10 cellular contexts compared by ENCODE assay signal in the genomic region with DNA sequence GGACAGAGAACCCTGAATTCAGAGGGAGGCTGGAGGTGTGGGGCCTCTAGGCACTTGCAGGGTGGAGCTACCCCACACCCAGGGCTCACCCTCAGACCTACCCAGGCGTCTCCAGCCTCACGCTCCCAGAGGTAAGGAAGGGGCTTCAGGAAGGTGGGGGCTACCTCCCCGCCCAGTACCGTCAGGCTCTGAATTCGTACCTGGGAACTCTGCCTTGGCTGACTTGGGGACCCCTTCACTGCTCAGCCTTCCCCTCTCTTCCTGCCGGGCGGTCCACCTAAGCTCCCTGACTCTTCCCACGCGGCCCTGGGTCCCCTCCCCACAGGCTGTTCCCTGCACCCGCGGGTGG. TPM values are rescaled to one million over a fixed set of nuclear protein-coding genes. Genes with fewer than 3 reads are reported as not detected.
DNase-seq lines count a peak whose midpoint lies in the region; ATAC-seq, FAIRE-seq and TF ChIP-seq lines count a peak whose summit lies in the region.
"Had no signal": no experiment of that assay in that cellular context is flagged by ENCODE, and none has a peak within 500 bp of the region (broad histone marks: within the 10 kb centered on the region; RNA-seq: fewer than 3 reads in every experiment).

No MANE protein-coding gene starts in this region.

- H3K14ac ChIP-seq in H1 (ENCODE audit: insufficient read length): no peak overlapping the region

- TF ChIP-seq EP300 in H1 (IDR thresholded peaks at IDR 0.05; ENCODE audit: borderline replicate concordance in 1 of 2, low read depth in 2 of 2, low read length in 2 of 2): no peak

- POLR2A ChIA-PET in A673 (lab: Charles Lee; ENCODE audit: low non-redundant PET): no interaction called here
- POLR2A ChIA-PET in H1 (lab: Charles Lee; ENCODE audit: partially characterized antibody): no interaction called here

- peak in 2 of 3 donors; percentile 11 to 12 for ATAC-seq in natural killer cell
- no peak for ATAC-seq in HG02623 (IDR thresholded peaks at IDR 0.05; ENCODE audit: unreplicated experiment)
- ATAC-seq in GM19452 (IDR thresholded peaks at IDR 0.05; ENCODE audit: unreplicated experiment): no peak

- no peak for FAIRE-seq in H1 (lab: Jason Lieb, UNC)
- FAIRE-seq: colon had no signal

- H3K9me3 Mint-ChIP-seq in IgD-negative memory B cell: peaks cover 0 to 4% (median 3%) of the 10 kb centered on the region in 3 donors
- H3K9me3 Mint-ChIP-seq in natural killer cell: no peaks in the 10 kb centered on the region

- no peaks in the 10 kb centered on the region for H3K79me2 ChIP-seq in H1 (ENCODE audit: control insufficient read depth in 1 of 2, insufficient read depth in 2 of 2, low read length in 2 of 2)

- no peak overlapping the region for H4K5ac ChIP-seq in H1 (ENCODE audit: insufficient read length, low read depth, low read length)

- no peak overlapping the region for H3K23ac ChIP-seq in H1 (ENCODE audit: insufficient read length)

- H2BK120ac ChIP-seq in H1 (replicated peaks; ENCODE audit: low read depth, low read length): no peak overlapping the region

- H3K36me3 ChIP-seq in A673 (ENCODE audit: insufficient read depth, low read length, poor library complexity, severe bottlenecking) (no peaks in the 10 kb centered on the region), H1 (ENCODE audit: control insufficient read depth in 2 of 4, insufficient read depth in 4 of 4, low read length in 3 of 4) (no peaks in the 10 kb centered on the region)
- H3K36me3 ChIP-seq: tibial artery had no signal

- peak overlapping the region; percentile 97 for H2AFZ ChIP-seq in H1 (ENCODE audit: low read length)

- H3K4me2 ChIP-seq in H1 (ENCODE audit: insufficient read depth in 1 of 2, low read depth in 2 of 2, low read length in 2 of 2): peak overlapping the region; percentile 82 to 93

- H2BK20ac ChIP-seq in H1 (ENCODE audit: low read length): no peak overlapping the region

- H4K8ac ChIP-seq in H1 (ENCODE audit: extremely low read depth, insufficient read depth, low read length): 0 out of 2 replicates have a peak overlapping the region, but pooled peaks have one; percentile 7

- TF ChIP-seq CTCF in A673 (conservative IDR thresholded peaks at IDR 0.05; ENCODE audit: low read depth, low read length): no peak; the same call in 1 of the 2 replicates
- no peak for TF ChIP-seq CTCF in H1 (IDR thresholded peaks at IDR 0.05; ENCODE audit: control extremely low read depth in 1 of 3, insufficient read depth in 1 of 3, low read depth in 1 of 3, low read length in 3 of 3)
- TF ChIP-seq CTCF in natural killer cell (IDR thresholded peaks at IDR 0.05): no peak
- TF ChIP-seq CTCF in GM10266 (IDR thresholded peaks at IDR 0.05; ENCODE audit: control insufficient read depth, insufficient read depth, low read depth, missing control alignments): no peak

- no peak overlapping the region; a peak in 1 of 7 replicates for H3K9ac ChIP-seq in H1 (replicated peaks in 1 of 4; ENCODE audit: extremely low read depth in 1 of 4, low read depth in 3 of 4, low read length in 3 of 4)

- BruUV-seq in A673 (replicated peaks; lab: Mats Ljungman, UMichigan): no TSS peak

- H2BK12ac ChIP-seq in H1 (ENCODE audit: low read depth, low read length): peak overlapping the region; percentile 5; the same call in 1 of the 2 replicates

- H3K56ac ChIP-seq in H1 (replicated peaks; ENCODE audit: insufficient read length, low read depth, low read length): no peak overlapping the region

- peaks cover 28% of the 10 kb centered on the region for H3K27me3 Mint-ChIP-seq in IgD-negative memory B cell
- H3K27me3 Mint-ChIP-seq in natural killer cell (ENCODE audit: low read depth in 2 of 2): peaks cover 43 to 47% of the 10 kb centered on the region in 2 donors

- DNase-seq in A673 (ENCODE audit: low spot score): no peak
- no peak for DNase-seq in H1 (ENCODE audit: low read depth in 1 of 2, low spot score in 2 of 2)
- DNase-seq in natural killer cell: no peak
- DNase-seq in ureter (ENCODE audit: low spot score): no peak
- DNase-seq in GM10266 (ENCODE audit: extremely low spot score): no peak

- TF ChIP-seq RAD21 in H1 (IDR thresholded peaks at IDR 0.05 in 1 of 2, conservative IDR thresholded peaks at IDR 0.05 in 1 of 2; ENCODE audit: low read depth in 2 of 2, low read length in 2 of 2): no peak

- H3K36me3 Mint-ChIP-seq in IgD-negative memory B cell: no peaks in the 10 kb centered on the region
- peaks cover 8% of the 10 kb centered on the region for H3K36me3 Mint-ChIP-seq in natural killer cell

- no peaks in the 10 kb centered on the region for H3K9me3 ChIP-seq in A673 (ENCODE audit: low read depth, low read length, poor library complexity, severe bottlenecking)
- no peaks in the 10 kb centered on the region for H3K9me3 ChIP-seq in H1 (ENCODE audit: insufficient read depth in 2 of 2, low read depth in 1 of 2, low read length in 1 of 2)
- H3K9me3 ChIP-seq: tibial artery had no signal

- CTCF ChIA-PET in A673 (lab: Charles Lee) (no interaction called here), H1 (lab: Charles Lee; ENCODE audit: partially characterized antibody) (interaction anchor here (0.6 to 1.9 kb wide), 16 partner anchors 13 to 1536 kb away, joined by 3 to 7 read pairs (median 4); no protein-coding TSS in a partner anchor)

- H3K27ac Mint-ChIP-seq in IgD-negative memory B cell: no peak overlapping the region
- H3K27ac Mint-ChIP-seq in natural killer cell: peak overlapping the region in 1 of 2 donors; percentile 73

- peaks cover 5% of the 10 kb centered on the region for H3K4me1 ChIP-seq in A673 (ENCODE audit: insufficient read depth, low read length, poor library complexity, severe bottlenecking)
- H3K4me1 ChIP-seq in H1 (replicated peaks in 1 of 4; ENCODE audit: control insufficient read depth in 3 of 4, insufficient read depth in 4 of 4, low read length in 3 of 4): peaks cover 0 to 11% (median 0%) of the 10 kb centered on the region in 4 experiments; a peak in 1 of 7 replicates

- peaks cover 7% of the 10 kb centered on the region; the same call in 1 of the 2 replicates for H3K23me2 ChIP-seq in H1 (ENCODE audit: low read depth, low read length)

- H3K27me3 ChIP-seq in A673 (replicated peaks; ENCODE audit: insufficient read depth, low read depth, low read length, poor library complexity): peaks cover 21% of the 10 kb centered on the region
- H3K27me3 ChIP-seq in H1 (replicated peaks in 1 of 4; ENCODE audit: control insufficient read depth in 3 of 4, extremely low read depth in 1 of 4, insufficient read depth in 3 of 4, low read length in 3 of 4): peaks cover 2 to 10% (median 9%) of the 10 kb centered on the region in 4 experiments

- no peak overlapping the region for H2BK5ac ChIP-seq in H1 (ENCODE audit: low read depth, low read length)

- peak overlapping the region; percentile 70 to 95 (median 84) for H3K4me3 Mint-ChIP-seq in IgD-negative memory B cell
- peak overlapping the region; percentile 85 for H3K4me3 Mint-ChIP-seq in natural killer cell

- intact Hi-C loops in A673 (cut with micrococcal nuclease; ENCODE audit: unreplicated experiment) (no loop called here), natural killer cell (cut with micrococcal nuclease) (no loop called here)

- no peak overlapping the region for H2BK15ac ChIP-seq in H1 (ENCODE audit: low read length)

- H4K20me1 ChIP-seq in H1 (replicated peaks in 1 of 2; ENCODE audit: control insufficient read depth in 1 of 2, insufficient read depth in 2 of 2, low read length in 2 of 2): no peaks in the 10 kb centered on the region

- no peak overlapping the region for H4K91ac ChIP-seq in H1 (replicated peaks; ENCODE audit: insufficient read length, low read length)

- no peaks in the 10 kb centered on the region for H3K79me1 ChIP-seq in H1 (ENCODE audit: low read depth, low read length)

- H2AK5ac ChIP-seq in H1 (ENCODE audit: low read depth, low read length): no peak overlapping the region

- 7% methylated on average over 9 of the region's 11 CpGs; no CpG with 5 or more reads in 1 of the 2 experiments for WGBS in H1 (ENCODE audit: extremely low coverage in 1 of 2, insufficient coverage in 1 of 2, insufficient read length in 1 of 2, insufficient replicate concordance in 2 of 2, low coverage in 1 of 2, low lambda C conversion rate in 2 of 2, missing lambda C conversion rate in 1 of 2), 2 experiments

- peak overlapping the region; percentile 55 for H3K4me3 ChIP-seq in A673 (ENCODE audit: low read depth, low read length, poor library complexity, severe bottlenecking)
- H3K4me3 ChIP-seq in H1 (ENCODE audit: extremely low read depth in 1 of 4, insufficient read depth in 2 of 4, low read depth in 3 of 4, low read length in 4 of 4): peak overlapping the region; percentile 36 to 63 (median 46)

- H3K4ac ChIP-seq in H1 (replicated peaks; ENCODE audit: insufficient read length, low read depth, low read length): no peak overlapping the region

- TF ChIP-seq POLR2A in H1 (IDR thresholded peaks at IDR 0.05; ENCODE audit: control extremely low read depth in 1 of 2, low read depth in 2 of 2, low read length in 2 of 2): no peak

- H3K18ac ChIP-seq in H1 (ENCODE audit: extremely low read depth, low read length): peak overlapping the region; percentile 71

- H3K27ac ChIP-seq in A673 (ENCODE audit: low read depth, low read length, poor library complexity, severe bottlenecking) (no peak overlapping the region), H1 (ENCODE audit: low read depth, low read length) (no peak overlapping the region)
- H3K27ac ChIP-seq: tibial artery had no signal

- H3K4me1 Mint-ChIP-seq in IgD-negative memory B cell: peaks cover 0 to 7% (median 0%) of the 10 kb centered on the region in 3 donors
- peaks cover 10 to 13% of the 10 kb centered on the region in 2 donors for H3K4me1 Mint-ChIP-seq in natural killer cell

TF ChIP-seq in H1, 55 proteins besides CTCF, POLR2A, EP300 and RAD21 (continues in another document):
- TF ChIP-seq TEAD4 (IDR thresholded peaks at IDR 0.05; ENCODE audit: low read depth, low read length) (no peak), JUND (IDR thresholded peaks at IDR 0.05; ENCODE audit: low read length) (no peak), SAP30 (IDR thresholded peaks at IDR 0.05; ENCODE audit: insufficient read depth, insufficient replicate concordance, low read length) (no peak), SP1 (IDR thresholded peaks at IDR 0.05; ENCODE audit: low read depth, low read length) (no peak)

RNA-seq across cellular contexts. Expression of a gene that starts 28.5 kb away (rescaled TPM):
- total RNA-seq in A673 (2021) (64.5 and 66.8 TPM in 2 replicates), natural killer cell (10 to 100 TPM; 83.5 to 90.1 (median 84.0) TPM), ureter (85.6 TPM)
- polyA plus RNA-seq in IgD-negative memory B cell (44.3 TPM), H1 (2011; rRNA removed) (16.5 and 22.2 TPM in 2 replicates)
- 36.8 and 40.3 TPM in 2 replicates for total RNA-seq in H1 (2021; fragmentation: NEBNext Ultra II Directional; extraction: Animal tissue kit (Norgen Biotek cat#: 25700))
- polyA plus RNA-seq in H1 (2011; cell fraction: cytosol; rRNA removed): 22.1 TPM
- polyA plus RNA-seq in H1 (2011; cell fraction: nucleus; rRNA removed): 32.8 TPM
- 21.9 to 33.5 TPM (median 25.1 TPM) in 4 replicates for polyA plus RNA-seq in H1 (2012, experiment 1 of 2)
- 2.1 TPM for polyA plus RNA-seq in H1 (2012, experiment 2 of 2)
- 24.3 TPM for polyA plus RNA-seq in H1 (2013, experiment 1 of 2)
- polyA plus RNA-seq in H1 (2013, experiment 2 of 2): 24.1 TPM
- 59.6 and 73.5 TPM in 2 replicates for polyA minus RNA-seq in H1 (2011; rRNA and poly(A)+ RNA removed)
- polyA minus RNA-seq in H1 (2011; cell fraction: cytosol; rRNA and poly(A)+ RNA removed): 26.0 TPM
- 50.1 TPM for polyA minus RNA-seq in H1 (2011; cell fraction: nucleus; rRNA and poly(A)+ RNA removed)

Comparison
In these comparisons a context has a peak if more than half of its experiments do, and no peak if none do; other contexts are left out.
1. ATAC-seq: peak in natural killer cell (2 of 3); none in HG02623 (single experiment) and GM19452 (single experiment).